ENCODE assay signal across 20 cellular contexts in genomic region chr4:76806757-76807156, GRCh38.
DNase-seq lines count a peak whose midpoint lies in the region; ATAC-seq, FAIRE-seq and TF ChIP-seq lines count a peak whose summit lies in the region.
"Had no signal": no experiment of that assay in that cellular context is flagged by ENCODE, and none has a peak within 500 bp of the region (broad histone marks: within the 10 kb centered on the region; RNA-seq: fewer than 3 reads in every experiment).

No MANE protein-coding gene starts in this region.

- TF ChIP-seq EP300 in HepG2 (IDR thresholded peaks at IDR 0.05; ENCODE audit: low read depth in 2 of 2, low read length in 2 of 2) (no peak), HepG2 (CRISPR knock-in tag; IDR thresholded peaks at IDR 0.05; ENCODE audit: borderline replicate concordance) (no peak)

- FAIRE-seq in HepG2 (lab: Jason Lieb, UNC) (no peak), endothelial cell of umbilical vein (lab: Jason Lieb, UNC) (peak; percentile 26)
- FAIRE-seq: D721Med, G401.6, GM12892, GM18507, HTR-8/SVneo had no signal

- no peaks in the 10 kb centered on the region for H3K9me1 ChIP-seq in endothelial cell of umbilical vein (replicated peaks; ENCODE audit: control insufficient read depth, extremely low read depth, insufficient read depth, low read length)

- no TSS peak for BruUV-seq in HepG2 (replicated peaks; lab: Mats Ljungman, UMichigan)
- BruUV-seq in endothelial cell of umbilical vein (replicated peaks; lab: Mats Ljungman, UMichigan): no TSS peak

- H3K36me3 ChIP-seq in HepG2 (replicated peaks in 1 of 2; ENCODE audit: control insufficient read depth in 1 of 2, insufficient read depth in 2 of 2, low read length in 2 of 2): no peaks in the 10 kb centered on the region
- H3K36me3 ChIP-seq in right lobe of liver: no peaks in the 10 kb centered on the region
- H3K36me3 ChIP-seq in endothelial cell of umbilical vein (ENCODE audit: control insufficient read depth in 2 of 2, extremely low read depth in 1 of 2, insufficient read depth in 2 of 2, low read length in 2 of 2): no peaks in the 10 kb centered on the region
- H3K36me3 ChIP-seq: BE2C, HAP-1 had no signal

- 50% methylated on average over 1 of the region's 1 CpG for WGBS in HepG2 (ENCODE audit: low lambda C conversion rate)
- WGBS in right lobe of liver (ENCODE audit: insufficient coverage, low coverage, low lambda C conversion rate, missing lambda C conversion rate): 100% methylated on average over 1 of the region's 1 CpG

- CTCF ChIA-PET in HepG2 (lab: Yijun Ruan, JAX; ENCODE audit: low intra/inter-chr PET ratio, low total read pairs) (no interaction called here), endothelial cell of umbilical vein (lab: Charles Lee) (interaction anchor here (1.1 kb wide), 1 partner anchor 397 kb away, joined by 3 read pairs; no protein-coding TSS in a partner anchor)

- DNase-seq in HepG2 (ENCODE audit: low spot score) (no peak), right lobe of liver (no peak), endothelial cell of umbilical vein (ENCODE audit: low read depth, low spot score) (no peak), kidney tubule cell (ENCODE audit: low spot score) (peak; percentile 27), SW 1271 (lab: John Stamatoyannopoulos, UW) (no peak), COLO668 (lab: John Stamatoyannopoulos, UW; ENCODE audit: unreplicated experiment) (no peak), GDM1 (lab: John Stamatoyannopoulos, UW) (no peak)
- DNase-seq: 8988T; BE2C; C1 segment of cervical spinal cord; Caco-2; CD4-positive, CD25-positive, alpha-beta regulatory T cell; CD8-positive, alpha-beta memory T cell; GM23248 had no signal

- H3K27me3 ChIP-seq in HepG2 (ENCODE audit: control insufficient read depth in 1 of 2, insufficient read depth in 2 of 2, low read length in 2 of 2): peaks cover 1 to 10% of the 10 kb centered on the region in 2 experiments; a peak in 1 of 5 replicates
- no peaks in the 10 kb centered on the region for H3K27me3 ChIP-seq in right lobe of liver
- H3K27me3 ChIP-seq in endothelial cell of umbilical vein (ENCODE audit: control insufficient read depth in 2 of 2, insufficient read depth in 2 of 2, low read length in 2 of 2): no peaks in the 10 kb centered on the region
- H3K27me3 ChIP-seq: BE2C had no signal

- no peak for TF ChIP-seq RAD21 in HepG2 (CRISPR knock-in tag; IDR thresholded peaks at IDR 0.05)

- POLR2A ChIA-PET in HepG2 (lab: Yijun Ruan, JAX): no interaction called here
- POLR2A ChIA-PET in endothelial cell of umbilical vein (lab: Charles Lee): no interaction called here

- intact Hi-C loops in HepG2 (cut with micrococcal nuclease; ENCODE audit: unreplicated experiment): no loop called here
- intact Hi-C loops in right lobe of liver (cut with DNase I): no loop called here
- intact Hi-C loops in endothelial cell of umbilical vein (cut with micrococcal nuclease): no loop called here

- in situ Hi-C loops in HepG2 (cut with HindIII; ENCODE audit: extremely low pct_ligation_motif_present, low pct_unique_long_range_greater_than_20kb): no loop called here

- H3K4me3 ChIP-seq in HepG2 (replicated peaks in 1 of 3; ENCODE audit: insufficient read depth in 1 of 3, low read depth in 2 of 3, low read length in 3 of 3) (no peak overlapping the region), right lobe of liver (no peak overlapping the region), endothelial cell of umbilical vein (replicated peaks in 1 of 3; ENCODE audit: insufficient read depth in 1 of 3, low read depth in 1 of 3, low read length in 3 of 3) (no peak overlapping the region)
- H3K4me3 ChIP-seq: GM23248, HAP-1 had no signal

- H3K9me3 ChIP-seq in HepG2 (ENCODE audit: low read length): peaks cover 13% of the 10 kb centered on the region
- no peaks in the 10 kb centered on the region for H3K9me3 ChIP-seq in right lobe of liver
- H3K9me3 ChIP-seq in endothelial cell of umbilical vein (replicated peaks; ENCODE audit: control insufficient read depth, insufficient read depth, low read length): no peaks in the 10 kb centered on the region
- H3K9me3 ChIP-seq: HAP-1 had no signal

- ATAC-seq in HepG2 (no peak), right lobe of liver (no peak)

- no peak overlapping the region for H2AFZ ChIP-seq in HepG2 (ENCODE audit: low read length)
- no peak overlapping the region for H2AFZ ChIP-seq in endothelial cell of umbilical vein (ENCODE audit: low read depth, low read length)
- H2AFZ ChIP-seq: GM23248 had no signal

- TF ChIP-seq CTCF in HepG2 (CRISPR knock-in tag; IDR thresholded peaks at IDR 0.05) (no peak), right lobe of liver (IDR thresholded peaks at IDR 0.05) (no peak), endothelial cell of umbilical vein (IDR thresholded peaks at IDR 0.05; ENCODE audit: extremely low read depth in 1 of 2, insufficient read depth in 1 of 2, low read depth in 1 of 2, low read length in 2 of 2) (no peak)

- H3K9ac ChIP-seq in HepG2 (ENCODE audit: insufficient read depth, low read depth, low read length) (no peak overlapping the region), endothelial cell of umbilical vein (replicated peaks; ENCODE audit: extremely low read depth, insufficient read depth, low read length) (no peak overlapping the region)
- H3K9ac ChIP-seq: GM23248 had no signal

- H3K4me1 ChIP-seq in HepG2 (ENCODE audit: insufficient read depth, low read length) (peaks cover 18% of the 10 kb centered on the region), right lobe of liver (peaks cover 0 to 12% (median 4%) of the 10 kb centered on the region in 4 donors), endothelial cell of umbilical vein (ENCODE audit: control insufficient read depth, extremely low read depth, insufficient read depth, low read length) (peaks cover 21% of the 10 kb centered on the region)
- H3K4me1 ChIP-seq: HAP-1 had no signal

- H3K27ac ChIP-seq in HepG2 (ENCODE audit: extremely low read length, insufficient read depth, low read length) (no peak overlapping the region), right lobe of liver (peak overlapping the region in 1 of 3 donors; percentile 31), endothelial cell of umbilical vein (ENCODE audit: insufficient read depth, low read depth, low read length) (no peak overlapping the region)
- H3K27ac ChIP-seq: GM23248 had no signal

- dilution Hi-C loops in endothelial cell of umbilical vein (cut with MboI; ENCODE audit: extremely low pct_ligation_motif_present, low sequenced_read_pairs): no loop called here

- H3K79me2 ChIP-seq in HepG2 (ENCODE audit: insufficient read depth, low read length) (no peaks in the 10 kb centered on the region), endothelial cell of umbilical vein (ENCODE audit: control insufficient read depth, insufficient read depth, low read length) (no peaks in the 10 kb centered on the region)

- H4K20me1 ChIP-seq in HepG2 (ENCODE audit: insufficient read depth, low read length): no peaks in the 10 kb centered on the region
- H4K20me1 ChIP-seq in endothelial cell of umbilical vein (replicated peaks; ENCODE audit: control insufficient read depth, extremely low read depth, insufficient read depth, low read length): no peaks in the 10 kb centered on the region

- H3K4me2 ChIP-seq in HepG2 (ENCODE audit: low read depth, low read length) (no peak overlapping the region), endothelial cell of umbilical vein (ENCODE audit: insufficient read depth, low read length) (no peak overlapping the region)

- TF ChIP-seq POLR2A in HepG2 (IDR thresholded peaks at IDR 0.05; ENCODE audit: insufficient read depth in 1 of 2, low read depth in 2 of 2, low read length in 2 of 2): no peak
- no peak for TF ChIP-seq POLR2A in right lobe of liver (IDR thresholded peaks at IDR 0.05)
- TF ChIP-seq POLR2A in endothelial cell of umbilical vein (IDR thresholded peaks at IDR 0.05; ENCODE audit: low read depth, low read length): no peak

TF ChIP-seq in HepG2, 621 proteins besides CTCF, POLR2A, EP300 and RAD21:
- TF ChIP-seq SIX1 (CRISPR knock-in tag; IDR thresholded peaks at IDR 0.05; ENCODE audit: borderline replicate concordance) (no peak), ZNF12 (CRISPR knock-in tag; IDR thresholded peaks at IDR 0.05) (peak; percentile 93), MXD1 (CRISPR knock-in tag; IDR thresholded peaks at IDR 0.05) (no peak), CHD4 (IDR thresholded peaks at IDR 0.05; ENCODE audit: borderline replicate concordance, low read length) (no peak), ZNF564 (CRISPR knock-in tag; IDR thresholded peaks at IDR 0.05) (0 out of 2 replicates have a peak, but pooled peaks have one; percentile 32), ZNF569 (CRISPR knock-in tag; IDR thresholded peaks at IDR 0.05; ENCODE audit: borderline replicate concordance) (no peak), FIP1L1 (IDR thresholded peaks at IDR 0.05; ENCODE audit: borderline replicate concordance, insufficient read depth, low read depth, low read length) (no peak)

TF ChIP-seq in endothelial cell of umbilical vein, 7 proteins besides CTCF, POLR2A, EP300 and RAD21:
- TF ChIP-seq FOS (IDR thresholded peaks at IDR 0.05; ENCODE audit: borderline replicate concordance, insufficient read depth, low read length): no peak
- no peak for TF ChIP-seq MYC (IDR thresholded peaks at IDR 0.05; ENCODE audit: low read depth, low read length)
- no peak for TF ChIP-seq EZH2 (IDR thresholded peaks at IDR 0.05; ENCODE audit: borderline replicate concordance, low read depth, low read length, severe bottlenecking)
- no peak for TF ChIP-seq POLR2AphosphoS5 (IDR thresholded peaks at IDR 0.05; ENCODE audit: insufficient read depth, low read depth, low read length)
- TF ChIP-seq MAX (IDR thresholded peaks at IDR 0.05; ENCODE audit: insufficient read depth, insufficient read length): no peak
- no peak for TF ChIP-seq GATA2 (IDR thresholded peaks at IDR 0.05; ENCODE audit: insufficient read depth, insufficient read length, low read depth, low read length)
- TF ChIP-seq JUN (IDR thresholded peaks at IDR 0.05; ENCODE audit: borderline replicate concordance, insufficient read depth, insufficient read length, low read depth): no peak
